ENCODE assay signal across 1 cellular context in genomic region chr7:1569833-1570632, GRCh38.
TF ChIP-seq lines count a peak whose summit lies in the region.

Gene PSMG3 (minus strand): TSS chr7:1570032. CDS start chr7:1569339, 693 bp downstream.

TF ChIP-seq in HepG2, 621 proteins besides CTCF, POLR2A, EP300 and RAD21 (continued from another document and continues in another):
- TF ChIP-seq ZNF687 (CRISPR knock-in tag; IDR thresholded peaks at IDR 0.05), result peak; percentile 79
- TF ChIP-seq FLYWCH1 (CRISPR knock-in tag; IDR thresholded peaks at IDR 0.05), result 0 out of 2 replicates have a peak, but pooled peaks have one; percentile 57
- no peak for TF ChIP-seq RFXANK (CRISPR knock-in tag; IDR thresholded peaks at IDR 0.05)
- TF ChIP-seq ZNF776 (CRISPR knock-in tag; IDR thresholded peaks at IDR 0.05), result peak; percentile 68; the same call in 1 of the 2 replicates
- TF ChIP-seq ZNF562 (CRISPR knock-in tag; IDR thresholded peaks at IDR 0.05; ENCODE audit: borderline replicate concordance), result no peak
- TF ChIP-seq MIER2 (CRISPR knock-in tag; IDR thresholded peaks at IDR 0.05), result peak; percentile 33; the same call in 1 of the 2 replicates
- TF ChIP-seq SUZ12 (IDR thresholded peaks at IDR 0.05; ENCODE audit: low read depth, low read length), result no peak
- TF ChIP-seq ZNF737 (CRISPR knock-in tag; IDR thresholded peaks at IDR 0.05; ENCODE audit: borderline replicate concordance), result no peak; the same call in 1 of the 2 replicates
- TF ChIP-seq SALL2 (CRISPR knock-in tag; IDR thresholded peaks at IDR 0.05), result peak; percentile 79
- TF ChIP-seq BRF2 (CRISPR knock-in tag; IDR thresholded peaks at IDR 0.05), result no peak
- no peak for TF ChIP-seq ZIK1 (CRISPR knock-in tag; IDR thresholded peaks at IDR 0.05; ENCODE audit: borderline replicate concordance, low read depth)
- TF ChIP-seq PRMT3 (CRISPR knock-in tag; IDR thresholded peaks at IDR 0.05; ENCODE audit: borderline replicate concordance, low read depth), result no peak
- TF ChIP-seq NKX3-1 (CRISPR knock-in tag; IDR thresholded peaks at IDR 0.05), result 0 out of 2 replicates have a peak, but pooled peaks have one; percentile 35
- no peak for TF ChIP-seq ZSCAN29 (CRISPR knock-in tag; conservative IDR thresholded peaks at IDR 0.05)
- no peak for TF ChIP-seq KDM1A (CRISPR knock-in tag; IDR thresholded peaks at IDR 0.05)
- TF ChIP-seq ZNF235 (CRISPR knock-in tag; IDR thresholded peaks at IDR 0.05; ENCODE audit: borderline replicate concordance), result no peak
- TF ChIP-seq TCF12 (IDR thresholded peaks at IDR 0.05), result no peak
- no peak for TF ChIP-seq TCF12 (CRISPR knock-in tag; IDR thresholded peaks at IDR 0.05)
- TF ChIP-seq E2F2 (CRISPR knock-in tag; IDR thresholded peaks at IDR 0.05; ENCODE audit: borderline replicate concordance), result no peak; the same call in 1 of the 2 replicates
- TF ChIP-seq ZNF670 (CRISPR knock-in tag; IDR thresholded peaks at IDR 0.05; ENCODE audit: borderline replicate concordance), result peak; percentile 79
- TF ChIP-seq KIAA2018 (CRISPR knock-in tag; IDR thresholded peaks at IDR 0.05; ENCODE audit: borderline replicate concordance), result peak; percentile 73; the same call in 1 of the 2 replicates
- 0 out of 2 replicates have a peak, but pooled peaks have one; percentile 71 for TF ChIP-seq ZNF33A (CRISPR knock-in tag; IDR thresholded peaks at IDR 0.05; ENCODE audit: borderline replicate concordance)
- no peak for TF ChIP-seq ZNF432 (CRISPR knock-in tag; IDR thresholded peaks at IDR 0.05; ENCODE audit: borderline replicate concordance)
- 0 out of 2 replicates have a peak, but pooled peaks have one; percentile 13 for TF ChIP-seq ZNF367 (CRISPR knock-in tag; IDR thresholded peaks at IDR 0.05; ENCODE audit: borderline replicate concordance)
- TF ChIP-seq MXD1 (CRISPR knock-in tag; IDR thresholded peaks at IDR 0.05), result peak; percentile 23; the same call in 1 of the 2 replicates
- TF ChIP-seq NR2F1 (CRISPR knock-in tag; IDR thresholded peaks at IDR 0.05), result 0 out of 4 replicates have a peak, but pooled peaks of 1 of the 2 experiments have one; percentile 14
- TF ChIP-seq ZFP36L1 (CRISPR knock-in tag; IDR thresholded peaks at IDR 0.05), result no peak
- peak; percentile 63; the same call in 1 of the 2 replicates for TF ChIP-seq RNF2 (conservative IDR thresholded peaks at IDR 0.05; ENCODE audit: low read depth)
- TF ChIP-seq YEATS2 (CRISPR knock-in tag; IDR thresholded peaks at IDR 0.05; ENCODE audit: borderline replicate concordance), result peak; percentile 93
- no peak for TF ChIP-seq ZNF451 (CRISPR knock-in tag; IDR thresholded peaks at IDR 0.05)
- TF ChIP-seq GMEB2 (CRISPR knock-in tag; IDR thresholded peaks at IDR 0.05; ENCODE audit: low read depth), result peak; percentile 93
- no peak for TF ChIP-seq ZBTB49 (CRISPR knock-in tag; IDR thresholded peaks at IDR 0.05; ENCODE audit: borderline replicate concordance)
- no peak for TF ChIP-seq SMARCE1 (IDR thresholded peaks at IDR 0.05; ENCODE audit: borderline replicate concordance)
- peak; percentile 89 for TF ChIP-seq HOXA3 (CRISPR knock-in tag; IDR thresholded peaks at IDR 0.05)
- peak; percentile 82 for TF ChIP-seq ELF1 (CRISPR knock-in tag; IDR thresholded peaks at IDR 0.05)
- no peak for TF ChIP-seq TCF7 (IDR thresholded peaks at IDR 0.05; ENCODE audit: low read depth)
- TF ChIP-seq ZNF570 (CRISPR knock-in tag; IDR thresholded peaks at IDR 0.05; ENCODE audit: borderline replicate concordance), result no peak
- no peak for TF ChIP-seq MLXIP (CRISPR knock-in tag; IDR thresholded peaks at IDR 0.05; ENCODE audit: borderline replicate concordance)
